Comparison of ENCODE assay signal across 27 cellular contexts in the genomic region with DNA sequence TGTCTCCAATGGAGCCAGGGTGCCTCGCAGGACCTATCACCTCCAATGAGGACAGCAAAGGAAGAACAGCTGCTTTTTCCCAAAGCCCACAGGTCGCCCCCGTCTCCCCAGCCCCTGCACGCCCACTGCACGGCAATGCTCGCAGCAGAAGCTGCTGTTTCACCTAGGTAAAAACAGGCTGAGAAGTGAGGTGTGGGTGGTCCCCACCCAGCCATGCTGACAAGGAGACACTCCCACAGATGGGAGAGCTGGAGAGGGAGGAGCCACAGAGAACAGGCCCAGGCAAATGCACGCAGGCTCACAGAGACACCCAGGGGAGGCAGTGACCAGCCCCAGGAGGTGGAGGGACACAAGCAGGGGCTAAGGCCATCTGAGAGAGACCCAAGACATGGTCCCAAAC. TPM values are rescaled to one million over a fixed set of nuclear protein-coding genes. Genes with fewer than 3 reads are reported as not detected.
DNase-seq lines count a peak whose midpoint lies in the region; ATAC-seq and TF ChIP-seq lines count a peak whose summit lies in the region.
"Had no signal": no experiment of that assay in that cellular context is flagged by ENCODE, and none has a peak within 500 bp of the region (broad histone marks: within the 10 kb centered on the region; RNA-seq: fewer than 3 reads in every experiment).

No MANE protein-coding gene starts in this region.

- H3K4ac ChIP-seq in trophoblast cell (ENCODE audit: low read depth, low read length): no peak overlapping the region

- H3K27ac ChIP-seq in HCT116 (ENCODE audit: low read depth, low read length): peak overlapping the region; percentile 22; the same call in 1 of the 2 replicates
- H3K27ac ChIP-seq in SU-DHL-6 (ENCODE audit: low read depth, low read length): peak overlapping the region; percentile 10; the same call in 1 of the 2 replicates
- peak overlapping the region; percentile 86 for H3K27ac ChIP-seq in caudate nucleus (ENCODE audit: low read depth, low read length)
- no peak overlapping the region for H3K27ac ChIP-seq in trophoblast cell (ENCODE audit: low read depth, low read length)
- H3K27ac ChIP-seq: coronary artery, neural progenitor cell, sigmoid colon, SJCRH30, tibial artery had no signal

- POLR2A ChIA-PET in HCT116 (lab: Charles Lee): no interaction called here

- H3K79me2 ChIP-seq in HCT116 (ENCODE audit: insufficient read depth, low read length) (no peaks in the 10 kb centered on the region), SU-DHL-6 (ENCODE audit: insufficient read depth, low read length) (no peaks in the 10 kb centered on the region), trophoblast cell (ENCODE audit: control insufficient read depth, insufficient read depth, low read length, poor library complexity) (no peaks in the 10 kb centered on the region)

- no peak for TF ChIP-seq POLR2A in HCT116 (IDR thresholded peaks at IDR 0.05; ENCODE audit: borderline replicate concordance, extremely low read depth, insufficient read depth, insufficient read length)

- BruUV-seq in HCT116 (replicated peaks; lab: Mats Ljungman, UMichigan): no TSS peak

- peak overlapping the region; percentile 5 for H2BK120ac ChIP-seq in trophoblast cell (ENCODE audit: insufficient read depth, low read length, poor library complexity)

- H4K20me1 ChIP-seq in HCT116 (ENCODE audit: insufficient read depth) (peaks cover 4% of the 10 kb centered on the region; the same call in 1 of the 2 replicates), SU-DHL-6 (ENCODE audit: low read depth, low read length) (no peaks in the 10 kb centered on the region)

- H2BK12ac ChIP-seq in trophoblast cell (ENCODE audit: low read length): no peak overlapping the region

- H3K4me2 ChIP-seq in HCT116 (ENCODE audit: low read length) (no peak overlapping the region), SU-DHL-6 (ENCODE audit: low read depth, low read length, poor library complexity, severe bottlenecking) (no peak overlapping the region), trophoblast cell (ENCODE audit: low read length) (no peak overlapping the region)
- H3K4me2 ChIP-seq: neural progenitor cell had no signal

- H3F3A ChIP-seq in SU-DHL-6 (ENCODE audit: insufficient read depth): peaks cover 26% of the 10 kb centered on the region

- ATAC-seq in HCT116 (no peak), HG02973 (IDR thresholded peaks at IDR 0.05; ENCODE audit: unreplicated experiment) (no peak), GM18498 (IDR thresholded peaks at IDR 0.05; ENCODE audit: unreplicated experiment) (no peak)

- peaks cover 20 to 37% of the 10 kb centered on the region in 2 experiments; a peak in 3 of 4 replicates for H3K36me3 ChIP-seq in HCT116 (ENCODE audit: control insufficient read depth in 1 of 2, insufficient read depth in 2 of 2, low read length in 2 of 2)
- no peaks in the 10 kb centered on the region; the same call in 1 of the 2 replicates for H3K36me3 ChIP-seq in SU-DHL-6 (ENCODE audit: low read length)
- H3K36me3 ChIP-seq in trophoblast cell (ENCODE audit: control insufficient read depth in 1 of 2, insufficient read depth in 2 of 2, low read length in 2 of 2): peaks cover 62 to 65% of the 10 kb centered on the region in 2 experiments
- H3K36me3 ChIP-seq: neural progenitor cell had no signal

- DNase-seq in HCT116 (ENCODE audit: low read depth, low spot score) (no peak), caudate nucleus (lab: John Stamatoyannopoulos, UW) (peak in 48 of 61 donors; percentile 10 to 96 (median 69)), trophoblast cell (no peak), NCI-H1092 treated with DMSO at 0.1 percent for 48 hours (lab: John Stamatoyannopoulos, UW) (no peak)
- DNase-seq: activated CD4-positive, alpha-beta T cell treated with anti-CD3 and anti-CD28 coated beads, Interleukin-2, amount 50 U/mL, for 4 hours; activated CD8-positive, alpha-beta memory T cell treated with anti-CD3 and anti-CD28 coated beads, Interleukin-2, amount 50 U/mL, for 4 hours; effector memory CD4-positive, alpha-beta T cell; HCEC 1CT; Karpas-422; mesendoderm; NCI-H1436 treated with DMSO at 0.1 percent for 48 hours; NCI-H2081 treated with DMSO at 0.1 percent for 48 hours; NCI-H226; sigmoid colon; SJCRH30; stimulated activated CD4-positive, alpha-beta T cell treated with anti-CD3 and anti-CD28 coated beads, Interleukin-12 subunit alpha, Interleukin-12 subunit beta, amount 100 ng/mL, for 4 hours; stimulated activated CD4-positive, alpha-beta T cell treated with anti-CD3 and anti-CD28 coated beads, Interleukin-2, amount 100 ng/mL, for 48 hours; tibial artery had no signal

- intact Hi-C loops in HCT116 (cut with micrococcal nuclease): no loop called here

- H2AK5ac ChIP-seq in trophoblast cell (ENCODE audit: low read length): no peak overlapping the region

- no peak overlapping the region for H3K18ac ChIP-seq in trophoblast cell (ENCODE audit: low read length)

- H4K91ac ChIP-seq in trophoblast cell (ENCODE audit: low read depth, low read length): peak overlapping the region; percentile 16

- RAD21 ChIA-PET in HCT116 (lab: Charles Lee; ENCODE audit: low non-redundant PET in 1 of 2, low total read pairs in 2 of 2, uncharacterized antibody in 2 of 2, unreplicated experiment in 2 of 2): no interaction called here

- TF ChIP-seq CTCF in HCT116 (IDR thresholded peaks at IDR 0.05 in 2 of 3, conservative IDR thresholded peaks at IDR 0.05 in 1 of 3; ENCODE audit: borderline replicate concordance in 1 of 3, insufficient read depth in 1 of 3, low read depth in 2 of 3, low read length in 2 of 3) (no peak), SU-DHL-6 (IDR thresholded peaks at IDR 0.05; ENCODE audit: insufficient read depth, low read length, poor library complexity, severe bottlenecking) (no peak)

- H3K23ac ChIP-seq in trophoblast cell (ENCODE audit: low read length): no peak overlapping the region

- H3K79me1 ChIP-seq in trophoblast cell (ENCODE audit: low read length): no peaks in the 10 kb centered on the region

- no peak for TF ChIP-seq RAD21 in HCT116 (IDR thresholded peaks at IDR 0.05; ENCODE audit: low read depth)

- H3K4me1 ChIP-seq in HCT116 (ENCODE audit: control insufficient read depth in 1 of 2, insufficient read depth in 2 of 2, low read length in 2 of 2): peaks cover 0 to 10% of the 10 kb centered on the region in 2 experiments; a peak in 2 of 4 replicates
- no peaks in the 10 kb centered on the region for H3K4me1 ChIP-seq in trophoblast cell (ENCODE audit: control insufficient read depth in 1 of 2, insufficient read depth in 2 of 2, low read length in 2 of 2)

- H3K9ac ChIP-seq in HCT116 (ENCODE audit: low read length) (no peak overlapping the region), SU-DHL-6 (ENCODE audit: low read length) (no peak overlapping the region), trophoblast cell (ENCODE audit: low read length) (no peak overlapping the region)
- H3K9ac ChIP-seq: neural progenitor cell had no signal

- H3K9me3 ChIP-seq in HCT116 (ENCODE audit: control insufficient read depth in 1 of 2, insufficient read depth in 1 of 2, low read depth in 1 of 2, low read length in 2 of 2): no peaks in the 10 kb centered on the region
- H3K9me3 ChIP-seq in SU-DHL-6 (ENCODE audit: insufficient read depth, low read length): no peaks in the 10 kb centered on the region
- H3K9me3 ChIP-seq in trophoblast cell (ENCODE audit: insufficient read depth, low read depth, low read length): no peaks in the 10 kb centered on the region
- H3K9me3 ChIP-seq: sigmoid colon, SJCRH30, tibial artery had no signal

- H3K27me3 ChIP-seq in HCT116 (ENCODE audit: insufficient read depth, low read length) (no peaks in the 10 kb centered on the region), SU-DHL-6 (ENCODE audit: low read length) (no peaks in the 10 kb centered on the region), trophoblast cell (ENCODE audit: insufficient read depth, low read length) (peaks cover 5% of the 10 kb centered on the region)
- H3K27me3 ChIP-seq: SJCRH30 had no signal

- H3K4me3 ChIP-seq in HCT116 (replicated peaks in 1 of 2; ENCODE audit: low read depth in 1 of 2, low read length in 2 of 2) (no peak overlapping the region), SU-DHL-6 (ENCODE audit: insufficient read depth, low read length, poor library complexity, severe bottlenecking) (no peak overlapping the region), trophoblast cell (ENCODE audit: low read depth, low read length) (no peak overlapping the region)
- H3K4me3 ChIP-seq: coronary artery, neural progenitor cell, sigmoid colon, SJCRH30, tibial artery had no signal

- H4K12ac ChIP-seq in trophoblast cell (ENCODE audit: low read depth, low read length): no peak overlapping the region

- H4K8ac ChIP-seq in trophoblast cell (ENCODE audit: low read depth, low read length): no peak overlapping the region

- H3K9me2 ChIP-seq in HCT116 (ENCODE audit: insufficient read depth) (no peaks in the 10 kb centered on the region), SU-DHL-6 (replicated peaks; ENCODE audit: insufficient read depth, low read length) (no peaks in the 10 kb centered on the region)

- H3K14ac ChIP-seq in trophoblast cell (ENCODE audit: low read length): no peak overlapping the region

- H2BK5ac ChIP-seq in trophoblast cell (ENCODE audit: low read depth, low read length, poor library complexity): no peak overlapping the region

- H2AFZ ChIP-seq in HCT116 (ENCODE audit: low read depth, low read length, poor library complexity, severe bottlenecking): no peak overlapping the region
- H2AFZ ChIP-seq in SU-DHL-6 (ENCODE audit: low read depth, low read length, severe bottlenecking): no peak overlapping the region
- no peak overlapping the region for H2AFZ ChIP-seq in trophoblast cell (ENCODE audit: insufficient read depth, low read length, poor library complexity)
- H2AFZ ChIP-seq: neural progenitor cell had no signal

- WGBS in trophoblast cell (ENCODE audit: extremely low coverage, insufficient coverage, insufficient read length): no CpG with 5 or more reads among the region's 7 CpGs

- CTCF ChIA-PET in HCT116 (lab: Charles Lee): no interaction called here

TF ChIP-seq in HCT116, 20 proteins besides CTCF, POLR2A, EP300 and RAD21:
- TF ChIP-seq YY1 (IDR thresholded peaks at IDR 0.05; ENCODE audit: extremely low read depth, insufficient replicate concordance, low read depth, low read length) (no peak), ZFX (IDR thresholded peaks at IDR 0.05) (no peak)

RNA-seq across cellular contexts. Expression of a gene that starts 10.4 kb away (rescaled TPM):
- total RNA-seq in HCT116 (2021; ENCODE audit: unreplicated experiment): 0.34 TPM
- 0.17 and 0.40 TPM in 2 replicates for polyA plus RNA-seq in HCT116 (2012)
- polyA plus RNA-seq in trophoblast cell (2013): not detected in 2 replicates
- total RNA-seq: cardiac septum, G401, posterior vena cava, sigmoid colon, SJCRH30 had no signal

RNA-seq across cellular contexts. Expression of a gene that starts 24.4 kb away (rescaled TPM):
- 16.0 TPM for total RNA-seq in HCT116 (2021; ENCODE audit: unreplicated experiment)
- polyA plus RNA-seq in HCT116 (2012): 11.2 and 11.7 TPM in 2 replicates
- 0.16 and 0.26 TPM in 2 replicates for polyA plus RNA-seq in trophoblast cell (2013)
- total RNA-seq: cardiac septum, posterior vena cava, SJCRH30 had no signal
- polyA plus RNA-seq: CD14-positive monocyte had no signal

RNA-seq across cellular contexts. Expression of a gene that starts 25.3 kb away (rescaled TPM):
- 110 TPM for total RNA-seq in HCT116 (2021; ENCODE audit: unreplicated experiment)
- 69.3 and 81.2 TPM in 2 replicates for polyA plus RNA-seq in HCT116 (2012)
- polyA plus RNA-seq in trophoblast cell (2013): 42.0 and 42.6 TPM in 2 replicates

RNA-seq across cellular contexts. Expression of a gene that starts 25.6 kb away (rescaled TPM):
- total RNA-seq in HCT116 (2021; ENCODE audit: unreplicated experiment): 20.7 TPM
- 14.2 and 15.8 TPM in 2 replicates for polyA plus RNA-seq in HCT116 (2012)
- polyA plus RNA-seq in trophoblast cell (2013): 11.2 and 11.4 TPM in 2 replicates

Comparison
In these comparisons a context has a peak if more than half of its experiments do, and no peak if none do; other contexts are left out.
1. DNase-seq: peak in caudate nucleus (48 of 61); none in HCT116 (single experiment), trophoblast cell (0 of 2) and NCI-H1092 treated with DMSO at 0.1 percent for 48 hours (single experiment).